In genomic region chr3:43153189-43154083, GRCh38 we compare ENCODE assay signal across 11 cellular contexts. TPM values are rescaled to one million over a fixed set of nuclear protein-coding genes. Genes with fewer than 3 reads are reported as not detected.
DNase-seq lines count a peak whose midpoint lies in the region; ATAC-seq and TF ChIP-seq lines count a peak whose summit lies in the region.
"Had no signal": no experiment of that assay in that cellular context is flagged by ENCODE, and none has a peak within 500 bp of the region (broad histone marks: within the 10 kb centered on the region; RNA-seq: fewer than 3 reads in every experiment).

No MANE protein-coding gene starts in this region.

- TF ChIP-seq EP300 in ovary (IDR thresholded peaks at IDR 0.05) = no peak

- H3K36me3 Mint-ChIP-seq in glutamatergic neuron (ENCODE audit: unreplicated experiment) = no peaks in the 10 kb centered on the region
- H3K36me3 Mint-ChIP-seq in T-helper 2 cell treated with Interferon-gamma antibody and Interleukin-4, amounts not matched to agents 5 μg/mL and 100 μg/mL, for 36 hours (ENCODE audit: low read depth) = no peaks in the 10 kb centered on the region
- no peaks in the 10 kb centered on the region for H3K36me3 Mint-ChIP-seq in activated CD4-positive, alpha-beta memory T cell treated with anti-CD3 and anti-CD28 coated beads for 36 hours
- H3K36me3 Mint-ChIP-seq: CD14-positive monocyte had no signal

- TF ChIP-seq POLR2A in ovary (IDR thresholded peaks at IDR 0.05) = no peak

- no peaks in the 10 kb centered on the region for H3K9me3 ChIP-seq in ovary

- H3K27me3 Mint-ChIP-seq in glutamatergic neuron (ENCODE audit: unreplicated experiment) = peaks cover 4% of the 10 kb centered on the region
- peaks cover 13% of the 10 kb centered on the region for H3K27me3 Mint-ChIP-seq in T-helper 2 cell treated with Interferon-gamma antibody and Interleukin-4, amounts not matched to agents 5 μg/mL and 100 μg/mL, for 36 hours (ENCODE audit: low read depth)
- peaks cover 6% of the 10 kb centered on the region for H3K27me3 Mint-ChIP-seq in activated CD4-positive, alpha-beta memory T cell treated with anti-CD3 and anti-CD28 coated beads for 36 hours
- H3K27me3 Mint-ChIP-seq: stimulated activated naive CD8-positive, alpha-beta T cell treated with anti-CD3 and anti-CD28 coated beads, Interleukin-15, Interleukin-2, amounts not matched to agents 100 ng/mL and 50 ng/mL, for 24 hours had no signal

- no peak overlapping the region for H3K4me3 ChIP-seq in ovary

- ATAC-seq in SK-N-SH treated with all-trans-retinoic acid at 6 μM for 48 hours = peak; percentile 55
- ATAC-seq: activated T-helper 17 cell treated with anti-CD3 and anti-CD28 coated beads, Interleukin-2, amount 50 U/mL, for 72 hours had no signal

- POLR2A ChIA-PET in activated CD4-positive, alpha-beta memory T cell treated with anti-CD3 and anti-CD28 coated beads for 36 hours (lab: Charles Lee) = no interaction called here

- no peaks in the 10 kb centered on the region for H3K9me3 Mint-ChIP-seq in glutamatergic neuron (ENCODE audit: unreplicated experiment)
- no peaks in the 10 kb centered on the region for H3K9me3 Mint-ChIP-seq in T-helper 2 cell treated with Interferon-gamma antibody and Interleukin-4, amounts not matched to agents 5 μg/mL and 100 μg/mL, for 36 hours
- H3K9me3 Mint-ChIP-seq in activated CD4-positive, alpha-beta memory T cell treated with anti-CD3 and anti-CD28 coated beads for 36 hours = no peaks in the 10 kb centered on the region

- no peaks in the 10 kb centered on the region for H3K27me3 ChIP-seq in ovary

- H3K4me1 Mint-ChIP-seq in glutamatergic neuron (ENCODE audit: low read depth, unreplicated experiment) = peaks cover 21% of the 10 kb centered on the region
- H3K4me1 Mint-ChIP-seq in T-helper 2 cell treated with Interferon-gamma antibody and Interleukin-4, amounts not matched to agents 5 μg/mL and 100 μg/mL, for 36 hours (ENCODE audit: low read depth) = no peaks in the 10 kb centered on the region
- no peaks in the 10 kb centered on the region for H3K4me1 Mint-ChIP-seq in activated CD4-positive, alpha-beta memory T cell treated with anti-CD3 and anti-CD28 coated beads for 36 hours (ENCODE audit: low read depth)
- H3K4me1 Mint-ChIP-seq: CD14-positive monocyte had no signal

- intact Hi-C loops in ovary (cut with DNase I) = loop anchor here in 3 of 4 donors (5.0 to 10.0 kb wide), 2 partner anchors 51 to 189 kb away; no protein-coding TSS in a partner anchor
- intact Hi-C loops in activated CD4-positive, alpha-beta memory T cell treated with anti-CD3 and anti-CD28 coated beads for 36 hours (cut with micrococcal nuclease) = no loop called here

- H3K4me3 Mint-ChIP-seq in glutamatergic neuron (ENCODE audit: unreplicated experiment) = no peak overlapping the region
- H3K4me3 Mint-ChIP-seq in T-helper 2 cell treated with Interferon-gamma antibody and Interleukin-4, amounts not matched to agents 5 μg/mL and 100 μg/mL, for 36 hours = no peak overlapping the region
- H3K4me3 Mint-ChIP-seq in activated CD4-positive, alpha-beta memory T cell treated with anti-CD3 and anti-CD28 coated beads for 36 hours = no peak overlapping the region
- H3K4me3 Mint-ChIP-seq: activated T-helper 17 cell treated with anti-CD3 and anti-CD28 coated beads, Interleukin-2, amount 50 U/mL, for 72 hours; stimulated activated naive CD8-positive, alpha-beta T cell treated with anti-CD3 and anti-CD28 coated beads, Interleukin-15, Interleukin-2, amounts not matched to agents 100 ng/mL and 50 ng/mL, for 24 hours had no signal

- peak; percentile 79 for DNase-seq in AG20443 (ENCODE audit: low spot score)
- peak; percentile 68 for DNase-seq in glutamatergic neuron
- peak; percentile 96 to 97 (median 96) for DNase-seq in ovary
- no peak for DNase-seq in T-helper 2 cell treated with Interferon-gamma antibody and Interleukin-4, amounts not matched to agents 5 μg/mL and 100 μg/mL, for 36 hours (ENCODE audit: low spot score)
- no peak for DNase-seq in NCI-H187 treated with DMSO at 0.1 percent for 48 hours (lab: John Stamatoyannopoulos, UW)
- DNase-seq in middle frontal gyrus (ENCODE audit: extremely low spot score, low spot score) = no peak
- DNase-seq in activated CD4-positive, alpha-beta memory T cell treated with anti-CD3 and anti-CD28 coated beads for 36 hours = no peak

- TF ChIP-seq CTCF in glutamatergic neuron (IDR thresholded peaks at IDR 0.05; ENCODE audit: partially characterized antibody, unreplicated experiment) = no peak
- TF ChIP-seq CTCF in ovary (IDR thresholded peaks at IDR 0.05) = peak; percentile 26 to 65 (median 56)

- CTCF ChIA-PET in activated CD4-positive, alpha-beta memory T cell treated with anti-CD3 and anti-CD28 coated beads for 36 hours (lab: Charles Lee) = interaction anchor here (0.7 to 1.4 kb wide), 2 partner anchors 9 to 191 kb away, joined by 3 to 6 read pairs; no protein-coding TSS in a partner anchor

- peak overlapping the region in 1 of 2 donors; percentile 67 for H3K27ac ChIP-seq in ovary

- H3K36me3 ChIP-seq in ovary = no peaks in the 10 kb centered on the region

- H3K4me1 ChIP-seq in ovary (ENCODE audit: insufficient read depth) = peaks cover 13% of the 10 kb centered on the region

- WGBS in ovary, 3 donors = 6 to 15% (median 7%) methylated on average over 19 of the region's 19 CpGs

- H3K27ac Mint-ChIP-seq in glutamatergic neuron (ENCODE audit: unreplicated experiment) = peak overlapping the region; percentile 89
- H3K27ac Mint-ChIP-seq in T-helper 2 cell treated with Interferon-gamma antibody and Interleukin-4, amounts not matched to agents 5 μg/mL and 100 μg/mL, for 36 hours = no peak overlapping the region
- no peak overlapping the region for H3K27ac Mint-ChIP-seq in activated CD4-positive, alpha-beta memory T cell treated with anti-CD3 and anti-CD28 coated beads for 36 hours
- H3K27ac Mint-ChIP-seq: activated T-helper 17 cell treated with anti-CD3 and anti-CD28 coated beads, Interleukin-2, amount 50 U/mL, for 72 hours; CD14-positive monocyte; stimulated activated naive CD8-positive, alpha-beta T cell treated with anti-CD3 and anti-CD28 coated beads, Interleukin-15, Interleukin-2, amounts not matched to agents 100 ng/mL and 50 ng/mL, for 24 hours had no signal

TF ChIP-seq in SK-N-SH treated with all-trans-retinoic acid at 6 μM for 48 hours, 23 proteins besides CTCF, POLR2A, EP300 and RAD21:
- TF ChIP-seq CREB5 (CRISPR knock-in tag; IDR thresholded peaks at IDR 0.05; ENCODE audit: low read depth) (peak; percentile 34; the same call in 1 of the 2 replicates), ESRRG (CRISPR knock-in tag; IDR thresholded peaks at IDR 0.05) (no peak), ARNTL (CRISPR knock-in tag; IDR thresholded peaks at IDR 0.05; ENCODE audit: borderline replicate concordance, low read depth) (no peak)

RNA-seq across cellular contexts. Expression of gene POMGNT2, which starts 47.6 kb away (rescaled TPM):
- total RNA-seq in glutamatergic neuron (ENCODE audit: unreplicated experiment) (31.1 TPM), ovary (10 to 100 TPM; 26.7 to 51.7 (median 43.7) TPM)
- 10 to 100 TPM; 12.0 to 24.0 TPM for polyA plus RNA-seq in ovary
- 1 to 10 TPM; 7.3 to 7.8 TPM for total RNA-seq in activated CD4-positive, alpha-beta memory T cell treated with anti-CD3 and anti-CD28 coated beads for 36 hours

Comparison
In these comparisons a context has a peak if more than half of its experiments do, and no peak if none do; other contexts are left out.
1. DNase-seq: peak in AG20443 (single experiment), glutamatergic neuron (single experiment) and ovary (5 of 5); none in T-helper 2 cell treated with Interferon-gamma antibody and Interleukin-4, amounts not matched to agents 5 μg/mL and 100 μg/mL, for 36 hours (single experiment), NCI-H187 treated with DMSO at 0.1 percent for 48 hours (single experiment), middle frontal gyrus (single experiment) and activated CD4-positive, alpha-beta memory T cell treated with anti-CD3 and anti-CD28 coated beads for 36 hours (single experiment).